Comparison of ENCODE assay signal across 10 cellular contexts in genomic region chr2:209426432-209426831, GRCh38. TPM values are rescaled to one million over a fixed set of nuclear protein-coding genes. Genes with fewer than 3 reads are reported as not detected.
DNase-seq lines count a peak whose midpoint lies in the region; ATAC-seq lines count a peak whose summit lies in the region.
"Had no signal": no experiment of that assay in that cellular context is flagged by ENCODE, and none has a peak within 500 bp of the region (broad histone marks: within the 10 kb centered on the region; RNA-seq: fewer than 3 reads in every experiment).

No MANE protein-coding gene starts in this region.

- intact Hi-C loops in activated CD4-positive, alpha-beta memory T cell treated with anti-CD3 and anti-CD28 coated beads for 36 hours (cut with micrococcal nuclease), result loop anchor here (10.0 kb wide), 3 partner anchors 768 to 1162 kb away; partner anchors contain the start of genes PIKFYVE and PTH2R

- H3K4me3 ChIP-seq in iPS-20b (ENCODE audit: low read length), result peak overlapping the region; percentile 24; the same call in 1 of the 2 replicates
- peak overlapping the region in 1 of 2 donors; percentile 18 for H3K4me3 ChIP-seq in neuronal stem cell (ENCODE audit: low read length in 2 of 2)
- H3K4me3 ChIP-seq: BLaER1 treated with 17β-estradiol and CSF1 and Interleukin-3, amounts not matched to agents 10 nM and 100 nM had no signal

- H3K9me3 ChIP-seq in iPS-20b (ENCODE audit: insufficient read depth, low read depth, low read length), result no peaks in the 10 kb centered on the region
- H3K9me3 ChIP-seq in neuronal stem cell (replicated peaks in 1 of 2; ENCODE audit: control insufficient read depth in 2 of 2, insufficient read depth in 1 of 2, low read depth in 1 of 2, low read length in 2 of 2), result no peaks in the 10 kb centered on the region
- H3K9me3 ChIP-seq: BLaER1 treated with 17β-estradiol and CSF1 and Interleukin-3, amounts not matched to agents 10 nM and 100 nM had no signal

- H3K4ac ChIP-seq in neuronal stem cell (ENCODE audit: low read length), result no peak overlapping the region

- H3K9ac ChIP-seq in iPS-20b (ENCODE audit: low read depth, low read length) (peak overlapping the region; percentile 57; the same call in 1 of the 2 replicates), neuronal stem cell (ENCODE audit: low read depth, low read length, poor library complexity) (no peak overlapping the region)
- H3K9ac ChIP-seq: BLaER1 treated with 17β-estradiol and CSF1 and Interleukin-3, amounts not matched to agents 10 nM and 100 nM had no signal

- CTCF ChIA-PET in activated CD4-positive, alpha-beta memory T cell treated with anti-CD3 and anti-CD28 coated beads for 36 hours (lab: Charles Lee), result no interaction called here

- H2BK120ac ChIP-seq in neuronal stem cell (ENCODE audit: low read depth, low read length), result no peak overlapping the region

- H2BK15ac ChIP-seq in neuronal stem cell (ENCODE audit: low read length), result no peak overlapping the region

- ATAC-seq in GM21526 (IDR thresholded peaks at IDR 0.05; ENCODE audit: low FRiP score, unreplicated experiment), result no peak

- H3K4me1 ChIP-seq in iPS-20b (ENCODE audit: insufficient read depth, low read length) (peaks cover 34% of the 10 kb centered on the region; the same call in 1 of the 2 replicates), neuronal stem cell (ENCODE audit: control insufficient read depth in 2 of 2, insufficient read depth in 1 of 2, low read depth in 1 of 2, low read length in 2 of 2) (peaks cover 7 to 14% of the 10 kb centered on the region in 2 donors)

- H3K4me1 Mint-ChIP-seq in activated T-cell treated with anti-CD3 and anti-CD28 coated beads, Interleukin-2, amount 50 U/mL, for 24 hours (ENCODE audit: low read depth), result peaks cover 16% of the 10 kb centered on the region
- H3K4me1 Mint-ChIP-seq in activated CD4-positive, alpha-beta memory T cell treated with anti-CD3 and anti-CD28 coated beads for 36 hours (ENCODE audit: low read depth), result peaks cover 10% of the 10 kb centered on the region

- H3K9me3 Mint-ChIP-seq in activated T-cell treated with anti-CD3 and anti-CD28 coated beads, Interleukin-2, amount 50 U/mL, for 24 hours, result no peaks in the 10 kb centered on the region
- no peaks in the 10 kb centered on the region for H3K9me3 Mint-ChIP-seq in activated CD4-positive, alpha-beta memory T cell treated with anti-CD3 and anti-CD28 coated beads for 36 hours

- H2AFZ ChIP-seq in neuronal stem cell (ENCODE audit: low read length), result no peak overlapping the region

- H3K27ac ChIP-seq in iPS-20b (ENCODE audit: low read length), result no peak overlapping the region
- no peak overlapping the region for H3K27ac ChIP-seq in neuronal stem cell (replicated peaks; ENCODE audit: low read length)
- H3K27ac ChIP-seq: BLaER1 treated with 17β-estradiol and CSF1 and Interleukin-3, amounts not matched to agents 10 nM and 100 nM had no signal

- no peak overlapping the region for H3K14ac ChIP-seq in neuronal stem cell (ENCODE audit: low read length)

- no peak overlapping the region for H3K4me2 ChIP-seq in neuronal stem cell (ENCODE audit: insufficient read depth, low read length, poor library complexity, severe bottlenecking)

- H2BK5ac ChIP-seq in neuronal stem cell (ENCODE audit: low read length), result no peak overlapping the region

- H4K8ac ChIP-seq in neuronal stem cell (ENCODE audit: low read depth, low read length), result no peak overlapping the region

- H3K79me1 ChIP-seq in neuronal stem cell (ENCODE audit: low read depth, low read length), result peaks cover 4% of the 10 kb centered on the region

- H3K4me3 Mint-ChIP-seq in activated T-cell treated with anti-CD3 and anti-CD28 coated beads, Interleukin-2, amount 50 U/mL, for 24 hours, result no peak overlapping the region
- H3K4me3 Mint-ChIP-seq in activated CD4-positive, alpha-beta memory T cell treated with anti-CD3 and anti-CD28 coated beads for 36 hours, result no peak overlapping the region

- no peak overlapping the region for H3K23ac ChIP-seq in neuronal stem cell (ENCODE audit: low read depth, low read length, poor library complexity)

- H3K27me3 ChIP-seq in iPS-20b (ENCODE audit: insufficient read depth, low read length), result peaks cover 33% of the 10 kb centered on the region
- H3K27me3 ChIP-seq in neuronal stem cell (ENCODE audit: control insufficient read depth in 3 of 3, insufficient read depth in 3 of 3, low read depth in 1 of 3, low read length in 3 of 3), result no peaks in the 10 kb centered on the region
- H3K27me3 ChIP-seq: BLaER1 treated with 17β-estradiol and CSF1 and Interleukin-3, amounts not matched to agents 10 nM and 100 nM had no signal

- no peak overlapping the region for H4K91ac ChIP-seq in neuronal stem cell (ENCODE audit: low read depth, low read length, poor library complexity)

- no peak overlapping the region for H3K27ac Mint-ChIP-seq in activated T-cell treated with anti-CD3 and anti-CD28 coated beads, Interleukin-2, amount 50 U/mL, for 24 hours
- no peak overlapping the region for H3K27ac Mint-ChIP-seq in activated CD4-positive, alpha-beta memory T cell treated with anti-CD3 and anti-CD28 coated beads for 36 hours

- POLR2A ChIA-PET in activated CD4-positive, alpha-beta memory T cell treated with anti-CD3 and anti-CD28 coated beads for 36 hours (lab: Charles Lee), result no interaction called here

- DNase-seq in COR-L47 (lab: John Stamatoyannopoulos, UW), result peak; percentile 23
- DNase-seq in NCI-H187 treated with DMSO at 0.1 percent for 48 hours (lab: John Stamatoyannopoulos, UW), result peak; percentile 52
- peak; percentile 52 for DNase-seq in SW480 (ENCODE audit: low spot score)
- no peak for DNase-seq in activated T-cell treated with anti-CD3 and anti-CD28 coated beads, Interleukin-2, amount 50 U/mL, for 24 hours
- no peak for DNase-seq in activated CD4-positive, alpha-beta memory T cell treated with anti-CD3 and anti-CD28 coated beads for 36 hours
- no peak for DNase-seq in neuronal stem cell (ENCODE audit: low spot score)
- DNase-seq: activated CD4-positive, alpha-beta T cell treated with anti-CD3 and anti-CD28 coated beads for 48 hours had no signal

- no peaks in the 10 kb centered on the region for H3K36me3 Mint-ChIP-seq in activated T-cell treated with anti-CD3 and anti-CD28 coated beads, Interleukin-2, amount 50 U/mL, for 24 hours (ENCODE audit: low read depth)
- peaks cover 2% of the 10 kb centered on the region for H3K36me3 Mint-ChIP-seq in activated CD4-positive, alpha-beta memory T cell treated with anti-CD3 and anti-CD28 coated beads for 36 hours

- peaks cover 37% of the 10 kb centered on the region for H3K27me3 Mint-ChIP-seq in activated T-cell treated with anti-CD3 and anti-CD28 coated beads, Interleukin-2, amount 50 U/mL, for 24 hours
- H3K27me3 Mint-ChIP-seq in activated CD4-positive, alpha-beta memory T cell treated with anti-CD3 and anti-CD28 coated beads for 36 hours, result peaks cover 25% of the 10 kb centered on the region

- H3K18ac ChIP-seq in neuronal stem cell (ENCODE audit: low read length), result no peak overlapping the region

- H3K36me3 ChIP-seq in iPS-20b (ENCODE audit: insufficient read depth, low read depth, low read length) (no peaks in the 10 kb centered on the region), neuronal stem cell (replicated peaks in 1 of 2; ENCODE audit: control insufficient read depth in 2 of 2, insufficient read depth in 2 of 2, low read length in 2 of 2) (no peaks in the 10 kb centered on the region)
- H3K36me3 ChIP-seq: BLaER1 treated with 17β-estradiol and CSF1 and Interleukin-3, amounts not matched to agents 10 nM and 100 nM had no signal

- no peak overlapping the region for H2BK12ac ChIP-seq in neuronal stem cell (ENCODE audit: low read length)

- no peak overlapping the region for H2AK5ac ChIP-seq in neuronal stem cell (ENCODE audit: low read depth, low read length)

RNA-seq across cellular contexts. Expression of gene MAP2, which starts 2.6 kb away (rescaled TPM):
- under 1 TPM; 0.07 to 0.27 TPM for total RNA-seq in activated CD4-positive, alpha-beta memory T cell treated with anti-CD3 and anti-CD28 coated beads for 36 hours
- 165 TPM for polyA plus RNA-seq in neuronal stem cell (2013, experiment 1 of 2)
- 170 TPM for polyA plus RNA-seq in neuronal stem cell (2013, experiment 2 of 2)

Comparison
In these comparisons a context has a peak if more than half of its experiments do, and no peak if none do; other contexts are left out.
1. DNase-seq: peak in COR-L47 (single experiment), NCI-H187 treated with DMSO at 0.1 percent for 48 hours (single experiment) and SW480 (single experiment); none in activated T-cell treated with anti-CD3 and anti-CD28 coated beads, Interleukin-2, amount 50 U/mL, for 24 hours (single experiment), activated CD4-positive, alpha-beta memory T cell treated with anti-CD3 and anti-CD28 coated beads for 36 hours (single experiment) and neuronal stem cell (single experiment).